8 cellular contexts compared by ENCODE assay signal in the genomic region with DNA sequence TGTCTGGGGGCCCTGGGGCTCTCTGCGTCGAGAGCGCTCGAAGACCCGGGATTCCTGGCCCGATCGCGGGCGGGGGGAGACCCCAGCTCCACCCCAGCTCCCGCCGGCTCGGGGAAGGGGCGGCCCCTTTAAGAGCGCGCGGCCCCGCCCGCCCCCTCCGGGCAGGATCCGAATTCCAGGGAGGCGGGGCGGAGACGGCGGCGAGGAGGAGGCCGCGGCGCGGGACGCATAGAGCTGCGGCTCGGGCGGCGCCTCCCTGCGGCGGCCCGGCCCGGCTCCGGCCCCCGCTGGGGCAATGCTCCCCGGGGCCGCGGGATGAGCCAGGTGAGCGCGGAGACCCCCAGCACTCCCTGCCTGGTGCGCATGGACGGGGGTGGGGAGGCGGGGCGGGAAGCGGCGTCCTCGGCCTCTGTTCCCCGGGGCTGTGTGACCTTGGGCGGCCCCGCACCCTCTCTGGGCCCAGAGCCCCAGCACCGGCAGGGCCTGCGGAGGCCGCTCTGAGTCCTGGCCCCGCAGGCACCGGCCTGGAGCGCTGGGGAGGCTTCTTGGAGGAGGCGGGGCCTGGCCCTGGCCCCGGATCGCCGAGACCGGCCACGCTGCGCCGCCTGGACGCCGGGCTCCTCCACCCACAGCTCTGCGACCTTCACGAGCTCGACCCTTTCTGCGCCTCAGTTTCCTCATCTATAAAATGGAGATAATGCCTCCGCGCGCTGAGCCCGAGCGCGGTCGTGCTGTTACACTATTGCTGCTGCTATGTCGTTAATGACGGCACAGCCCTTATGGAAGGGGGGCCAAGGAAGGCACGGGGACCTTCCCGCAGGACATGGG. TPM values are rescaled to one million over a fixed set of nuclear protein-coding genes. Genes with fewer than 3 reads are reported as not detected.
DNase-seq lines count a peak whose midpoint lies in the region; TF ChIP-seq lines count a peak whose summit lies in the region.

No MANE protein-coding gene starts in this region.

- H3K9ac ChIP-seq in KMS-11: peak overlapping the region; percentile 64; the same call in 1 of the 2 replicates

- 15 to 49% (median 20%) methylated on average over 21 to 86 of the region's 86 CpGs for WGBS in spleen, 5 donors

- no peak overlapping the region for H3K4me3 ChIP-seq in KMS-11 (IDR thresholded peaks at IDR 0.05; ENCODE audit: insufficient read depth, low read depth, low read length)
- H3K4me3 ChIP-seq in kidney epithelial cell (ENCODE audit: low read depth, low read length): peak overlapping the region; percentile 68
- H3K4me3 ChIP-seq in spleen: peak overlapping the region; percentile 60 to 89 (median 72)

- peak overlapping the region; percentile 100 for H3K4me2 ChIP-seq in KMS-11

- TF ChIP-seq CTCF in KMS-11 (conservative IDR thresholded peaks at IDR 0.05; ENCODE audit: low read depth, low read length) (no peak), kidney epithelial cell (IDR thresholded peaks at IDR 0.05; ENCODE audit: insufficient read depth, low read length, poor library complexity, severe bottlenecking) (no peak), spleen (IDR thresholded peaks at IDR 0.05 in 8 of 11, conservative IDR thresholded peaks at IDR 0.05 in 3 of 11) (no peak)

- intact Hi-C loops in spleen (cut with DNase I; ENCODE audit: low total_unique reads): no loop called here

- H3K27ac ChIP-seq in KMS-11 (no peak overlapping the region), cingulate gyrus (ENCODE audit: low read depth, low read length) (peak overlapping the region; percentile 88), spleen (peak overlapping the region; percentile 51 to 89 (median 77))

- H4K20me1 ChIP-seq in KMS-11 (ENCODE audit: insufficient read depth): no peaks in the 10 kb centered on the region

- DNase-seq in EL (peak; percentile 82), SKM-1 treated with dmso at 0.1 percent for 144 hours (lab: John Stamatoyannopoulos, UW; ENCODE audit: unreplicated experiment) (peak; percentile 67), kidney epithelial cell (ENCODE audit: low read depth) (no peak), spleen (peak; percentile 86), NCI-H1092 (lab: John Stamatoyannopoulos, UW) (no peak), cerebellar nuclear complex (lab: John Stamatoyannopoulos, UW) (no peak)

- no peak for TF ChIP-seq POLR2A in spleen (IDR thresholded peaks at IDR 0.05)

- H3K36me3 ChIP-seq in KMS-11 (ENCODE audit: insufficient read depth) (no peaks in the 10 kb centered on the region), kidney epithelial cell (ENCODE audit: control insufficient read depth, insufficient read depth, low read length) (no peaks in the 10 kb centered on the region), spleen (peaks cover 0 to 7% (median 0%) of the 10 kb centered on the region in 6 donors)

- H3K27me3 ChIP-seq in KMS-11 (ENCODE audit: insufficient read depth, low read depth): peaks cover 6% of the 10 kb centered on the region; the same call in 1 of the 2 replicates
- H3K27me3 ChIP-seq in kidney epithelial cell (ENCODE audit: control insufficient read depth, insufficient read depth, low read length): no peaks in the 10 kb centered on the region
- H3K27me3 ChIP-seq in spleen (replicated peaks in 1 of 7): peaks cover 0 to 55% (median 16%) of the 10 kb centered on the region in 7 donors

- H3K9me3 ChIP-seq in spleen: no peaks in the 10 kb centered on the region

- peak overlapping the region; percentile 97 for H2AFZ ChIP-seq in KMS-11 (ENCODE audit: low read depth)

- no peaks in the 10 kb centered on the region for H3K79me2 ChIP-seq in KMS-11 (ENCODE audit: insufficient read depth, low read depth)

- no peaks in the 10 kb centered on the region for H3K4me1 ChIP-seq in KMS-11 (ENCODE audit: low read depth, poor library complexity, severe bottlenecking)
- H3K4me1 ChIP-seq in spleen: peaks cover 26 to 89% (median 71%) of the 10 kb centered on the region in 6 donors

RNA-seq across cellular contexts. Expression of gene GAS2L1, which starts 0.6 kb away (rescaled TPM):
- total RNA-seq in kidney epithelial cell (8.9 and 10.3 TPM in 2 replicates), spleen (10 to 100 TPM; 13.8 to 41.5 (median 35.4) TPM)
- 10 to 100 TPM in 1 of 3 donors, 1 to 10 TPM in 2; 7.0 to 21.7 (median 8.5) TPM for polyA plus RNA-seq in spleen

RNA-seq across cellular contexts. Expression of gene RASL10A, which starts 8.5 kb away (rescaled TPM):
- 0.33 TPM in 1 of 2 replicates, not detected in the other for total RNA-seq in kidney epithelial cell
- 1 to 10 TPM in 5 of 7 donors, under 1 TPM in 2; 0.54 to 4.6 (median 2.0) TPM for total RNA-seq in spleen
- polyA plus RNA-seq in spleen: 1 to 10 TPM; 1.8 to 6.1 (median 2.9) TPM

RNA-seq across cellular contexts. Expression of gene EWSR1, which starts 39.0 kb away (rescaled TPM):
- total RNA-seq in kidney epithelial cell (189 and 205 TPM in 2 replicates), spleen (100 to 1,000 TPM; 181 to 282 (median 266) TPM)
- polyA plus RNA-seq in spleen: 100 to 1,000 TPM; 127 to 207 (median 204) TPM

RNA-seq across cellular contexts. Expression of gene RHBDD3, which starts 39.3 kb away (rescaled TPM):
- total RNA-seq in kidney epithelial cell (51.8 and 59.6 TPM in 2 replicates), spleen (10 to 100 TPM; 17.6 to 45.8 (median 24.7) TPM)
- polyA plus RNA-seq in spleen: 10 to 100 TPM; 16.3 to 36.5 (median 23.9) TPM

Comparison
In these comparisons a context has a peak if more than half of its experiments do, and no peak if none do; other contexts are left out.
1. DNase-seq: peak in EL (single experiment), SKM-1 treated with dmso at 0.1 percent for 144 hours (single experiment) and spleen (single experiment); none in kidney epithelial cell (single experiment), NCI-H1092 (single experiment) and cerebellar nuclear complex (0 of 2).